ENCODE assay signal across 10 cellular contexts in the genomic region with DNA sequence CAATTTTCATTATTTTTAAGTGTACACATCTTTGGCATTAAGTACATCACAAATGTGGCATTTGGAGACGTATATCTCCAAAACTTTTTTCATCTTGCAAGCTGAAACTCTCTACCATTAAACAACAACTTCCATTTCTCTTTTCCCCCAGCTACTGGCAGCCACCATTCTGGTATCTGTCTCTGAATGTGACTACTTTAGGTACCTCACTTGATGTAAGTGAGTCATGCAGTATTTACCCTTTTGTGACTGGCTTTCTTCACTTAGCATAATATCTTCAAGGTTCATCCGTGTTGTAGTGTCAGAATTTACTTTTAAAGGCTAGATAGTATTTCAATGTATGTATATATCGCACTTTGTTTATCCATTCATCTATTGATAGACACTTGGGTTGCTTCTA.
"Had no signal": no experiment of that assay in that cellular context is flagged by ENCODE, and none has a peak within 500 bp of the region (broad histone marks: within the 10 kb centered on the region; RNA-seq: fewer than 3 reads in every experiment).

No MANE protein-coding gene starts in this region.

- H3K4me2 ChIP-seq: smooth muscle cell had no signal

- ATAC-seq: right cardiac atrium had no signal

- H3K4me3 ChIP-seq: smooth muscle cell had no signal

- DNase-seq: activated naive CD4-positive, alpha-beta T cell treated with anti-CD3 and anti-CD28 coated beads, Interleukin-2, amount 10 ng/mL, durations not matched to agents 7 days and 5 days; amygdala; dermis blood vessel endothelial cell; immature natural killer cell; nucleus accumbens; SIG-M5; substantia nigra; trophoblast cell had no signal
